8 cellular contexts compared by ENCODE assay signal in genomic region chr16:56729736-56730662, GRCh38. TPM values are rescaled to one million over a fixed set of nuclear protein-coding genes. Genes with fewer than 3 reads are reported as not detected.
A peak's percentile ranks its signal among the peaks of the same experiment; 100 is the strongest.
DNase-seq lines count a peak whose midpoint lies in the region; TF ChIP-seq lines count a peak whose summit lies in the region.

Gene NUP93, plus strand, starts transcription at chr16:56730129. Its CDS starts 18,119 bp downstream, at chr16:56748248.

- H3K27ac Mint-ChIP-seq in H9: peak within 1 kb of the TSS; percentile 1 to 89 (median 37)
- H3K27ac Mint-ChIP-seq in neural crest cell (ENCODE audit: unreplicated experiment): peak within 1 kb of the TSS; percentile 84

- H3K9ac ChIP-seq in H9 (ENCODE audit: extremely low read depth, insufficient read length, low read length) (peak within 1 kb of the TSS; percentile 92), MM.1S (ENCODE audit: low read length) (peak within 1 kb of the TSS; percentile 76)

- H3K27me3 ChIP-seq in H9 (ENCODE audit: insufficient read depth, low read length): no peaks in the 10 kb centered on the region
- no peaks in the 10 kb centered on the region for H3K27me3 ChIP-seq in MM.1S (replicated peaks; ENCODE audit: insufficient read depth, low read length)
- H3K27me3 ChIP-seq in stomach: no peaks in the 10 kb centered on the region

- TF ChIP-seq CTCF in H9 (conservative IDR thresholded peaks at IDR 0.05) (no peak), MM.1S (IDR thresholded peaks at IDR 0.05; ENCODE audit: low read length) (no peak), fibroblast of villous mesenchyme (IDR thresholded peaks at IDR 0.05; ENCODE audit: insufficient read depth, low read depth, low read length) (no peak), neural crest cell (conservative IDR thresholded peaks at IDR 0.05) (no peak), stomach (IDR thresholded peaks at IDR 0.05) (no peak)

- H3K36me3 Mint-ChIP-seq in H9 (ENCODE audit: insufficient read depth in 1 of 3, low read depth in 3 of 3): no peaks in the 10 kb centered on the region
- H3K36me3 Mint-ChIP-seq in neural crest cell (ENCODE audit: low read depth): no peaks in the 10 kb centered on the region

- no peak within 1 kb of the TSS for H2BK5ac ChIP-seq in H9 (ENCODE audit: insufficient read length, low read length)

- H3K79me1 ChIP-seq in H9 (ENCODE audit: insufficient read depth, low read depth, low read length, poor library complexity, severe bottlenecking): peaks cover 20% of the 10 kb centered on the region

- intact Hi-C loops in stomach (cut with DNase I; ENCODE audit: low total_unique reads): no loop called here

- no peak within 1 kb of the TSS for H2AFZ ChIP-seq in H9 (ENCODE audit: low read length)
- peak within 1 kb of the TSS; percentile 97 for H2AFZ ChIP-seq in MM.1S (ENCODE audit: low read length)

- peaks cover 11% of the 10 kb centered on the region for H3K23me2 ChIP-seq in H9 (ENCODE audit: insufficient read length, low read depth, low read length, poor library complexity, severe bottlenecking)

- WGBS in H9 (ENCODE audit: extremely low coverage, insufficient read length, low lambda C conversion rate): no CpG with 5 or more reads among the region's 70 CpGs
- WGBS in stomach, 5 donors: 0 to 1% (median 1%) methylated on average over 43 to 70 of the region's 70 CpGs

- no peak within 1 kb of the TSS for H3K27ac ChIP-seq in H9 (ENCODE audit: insufficient read length, low read depth, low read length)
- H3K27ac ChIP-seq in MM.1S (ENCODE audit: low read length): no peak within 1 kb of the TSS
- peak within 1 kb of the TSS; percentile 77 to 89 (median 86) for H3K27ac ChIP-seq in stomach

- H3K14ac ChIP-seq in H9 (ENCODE audit: insufficient read depth, low read length): peak within 1 kb of the TSS; percentile 90

- H3K9me2 ChIP-seq in MM.1S (replicated peaks; ENCODE audit: insufficient read depth, low read length): no peaks in the 10 kb centered on the region

- H3K79me2 ChIP-seq in H9 (ENCODE audit: insufficient read depth, low read length): peaks cover 33% of the 10 kb centered on the region; the same call in 1 of the 2 replicates
- H3K79me2 ChIP-seq in MM.1S (ENCODE audit: low read length): peaks cover 50% of the 10 kb centered on the region

- H3K4me3 ChIP-seq in MM.1S (ENCODE audit: low read length) (peak within 1 kb of the TSS; percentile 90), fibroblast of villous mesenchyme (ENCODE audit: low read depth, low read length) (peak within 1 kb of the TSS; percentile 87), stomach (peak within 1 kb of the TSS; percentile 82 to 93 (median 84))

- no peak within 1 kb of the TSS for H4K91ac ChIP-seq in H9 (ENCODE audit: insufficient read length, low read depth, low read length)

- peak within 1 kb of the TSS; percentile 61 for H4K8ac ChIP-seq in H9 (replicated peaks; ENCODE audit: insufficient read length, low read depth, low read length)

- no peak within 1 kb of the TSS for H2BK12ac ChIP-seq in H9 (ENCODE audit: insufficient read length, low read depth, low read length)

- no peak within 1 kb of the TSS; the same call in 1 of the 2 replicates for H3K4ac ChIP-seq in H9 (ENCODE audit: low read depth, low read length)

- H3K18ac ChIP-seq in H9 (ENCODE audit: insufficient read length, low read depth, low read length): peak within 1 kb of the TSS; percentile 90

- H2BK20ac ChIP-seq in H9 (ENCODE audit: low read depth, low read length, poor library complexity, severe bottlenecking): no peak within 1 kb of the TSS

- H3K4me1 Mint-ChIP-seq in H9 (peaks cover 15 to 17% of the 10 kb centered on the region in 2 experiments), neural crest cell (peaks cover 12% of the 10 kb centered on the region)

- H3K27me3 Mint-ChIP-seq in H9 (ENCODE audit: low read depth): no peaks in the 10 kb centered on the region
- H3K27me3 Mint-ChIP-seq in neural crest cell (ENCODE audit: low read depth): no peaks in the 10 kb centered on the region

- no peak within 1 kb of the TSS; a peak in 1 of 5 replicates for H3K4me3 Mint-ChIP-seq in H9
- H3K4me3 Mint-ChIP-seq in neural crest cell: no peak within 1 kb of the TSS

- peak; percentile 87 for DNase-seq in ELF-1 (ENCODE audit: low read depth, low spot score)
- DNase-seq in H9: peak; percentile 93
- DNase-seq in MM.1S: peak; percentile 97
- DNase-seq in SHP77 treated with DMSO at 0.1 percent for 48 hours (lab: John Stamatoyannopoulos, UW): peak; percentile 70
- peak; percentile 96 for DNase-seq in activated effector memory CD4-positive, alpha-beta T cell treated with anti-CD3 and anti-CD28 coated beads, Interleukin-2, amount 50 U/mL, for 16 hours
- peak; percentile 94 for DNase-seq in fibroblast of villous mesenchyme (ENCODE audit: low read depth)
- peak; percentile 77 for DNase-seq in neural crest cell (ENCODE audit: low read depth, low spot score)
- DNase-seq in stomach: peak; percentile 94

- no peaks in the 10 kb centered on the region for H4K20me1 ChIP-seq in H9 (ENCODE audit: control insufficient read depth, insufficient read depth, insufficient read length)
- H4K20me1 ChIP-seq in MM.1S (ENCODE audit: insufficient read depth, low read length): no peaks in the 10 kb centered on the region

- H3K4me1 ChIP-seq in H9 (ENCODE audit: insufficient read depth, low read length): no peaks in the 10 kb centered on the region; the same call in 1 of the 2 replicates
- H3K4me1 ChIP-seq in MM.1S (ENCODE audit: low read length): peaks cover 10% of the 10 kb centered on the region
- peaks cover 15 to 46% (median 27%) of the 10 kb centered on the region in 4 donors for H3K4me1 ChIP-seq in stomach

- TF ChIP-seq EP300 in stomach (IDR thresholded peaks at IDR 0.05): no peak

- H3K9me3 ChIP-seq in H9 (ENCODE audit: control insufficient read depth, low read depth, low read length) (no peaks in the 10 kb centered on the region), MM.1S (replicated peaks; ENCODE audit: insufficient read depth, low read length) (no peaks in the 10 kb centered on the region), stomach (no peaks in the 10 kb centered on the region)

- H3K9me3 Mint-ChIP-seq in H9 (no peaks in the 10 kb centered on the region), neural crest cell (no peaks in the 10 kb centered on the region)

- no peaks in the 10 kb centered on the region for H3F3A ChIP-seq in MM.1S (ENCODE audit: insufficient read depth, low read length)

- H3K36me3 ChIP-seq in MM.1S (replicated peaks; ENCODE audit: insufficient read depth, low read length) (no peaks in the 10 kb centered on the region), stomach (no peaks in the 10 kb centered on the region)

- no peak within 1 kb of the TSS for H2BK120ac ChIP-seq in H9 (ENCODE audit: low read depth, low read length, poor library complexity, severe bottlenecking)

- no peak within 1 kb of the TSS for H3T11ph ChIP-seq in H9 (ENCODE audit: low read length)

- TF ChIP-seq POLR2A in stomach (IDR thresholded peaks at IDR 0.05): no peak

- peak within 1 kb of the TSS; percentile 81 for H3K4me2 ChIP-seq in H9 (ENCODE audit: insufficient read depth, insufficient read length, low read length)
- H3K4me2 ChIP-seq in MM.1S (ENCODE audit: low read depth, low read length): peak within 1 kb of the TSS; percentile 97

- H3K23ac ChIP-seq in H9 (ENCODE audit: insufficient read length, low read depth, low read length): no peak within 1 kb of the TSS

- no peak within 1 kb of the TSS; the same call in 1 of the 2 replicates for H2BK15ac ChIP-seq in H9 (ENCODE audit: low read depth, low read length)

- peak within 1 kb of the TSS; percentile 4 for H3K56ac ChIP-seq in H9 (ENCODE audit: insufficient read length, low read depth, low read length)

- peak within 1 kb of the TSS; percentile 10 for H4K5ac ChIP-seq in H9 (ENCODE audit: insufficient read length, low read depth, low read length)

- H2AK5ac ChIP-seq in H9 (ENCODE audit: insufficient read length, low read length): no peak within 1 kb of the TSS

RNA-seq across cellular contexts. Expression of gene NUP93, which starts in this region (rescaled TPM):
- 165 and 167 TPM in 2 replicates for total RNA-seq in H9 (2021)
- 54.1 and 60.9 TPM in 2 replicates for total RNA-seq in fibroblast of villous mesenchyme
- 151 and 152 TPM in 2 replicates for total RNA-seq in neural crest cell
- total RNA-seq in stomach: 100 to 1,000 TPM in 1 of 5 donors, 10 to 100 TPM in 4; 43.2 to 184 (median 87.5) TPM
- 10 to 100 TPM; 26.7 to 46.6 (median 27.4) TPM for polyA plus RNA-seq in stomach

Comparison
In these comparisons a context has a peak if more than half of its experiments do, and no peak if none do; other contexts are left out.
1. H3K27ac ChIP-seq: peak in stomach (5 of 5); none in H9 (single experiment) and MM.1S (single experiment).
2. Peak in every context shown above with its lines, with median percentiles within 50 percentile points of each other: DNase-seq and H3K4me3 ChIP-seq.